8 cellular contexts compared by ENCODE assay signal in genomic region chr4:26141916-26142638, GRCh38.
A peak's percentile ranks its signal among the peaks of the same experiment; 100 is the strongest.
DNase-seq lines count a peak whose midpoint lies in the region; ATAC-seq and TF ChIP-seq lines count a peak whose summit lies in the region.

No MANE protein-coding gene starts in this region.

- H3K9me3 ChIP-seq in Peyer's patch, result no peaks in the 10 kb centered on the region

- ATAC-seq in left cardiac atrium, result peak; percentile 71 to 87
- no peak for ATAC-seq in HG03378 (IDR thresholded peaks at IDR 0.05; ENCODE audit: unreplicated experiment)

- no peak overlapping the region for H3K4me3 ChIP-seq in Peyer's patch

- no peak for TF ChIP-seq CTCF in Peyer's patch (IDR thresholded peaks at IDR 0.05)

- intact Hi-C loops in left cardiac atrium (cut with DNase I), result no loop called here

- TF ChIP-seq POLR2A in Peyer's patch (IDR thresholded peaks at IDR 0.05), result no peak

- peaks cover 0 to 3% (median 0%) of the 10 kb centered on the region in 4 donors for H3K4me1 ChIP-seq in Peyer's patch

- peak; percentile 18 for DNase-seq in stimulated activated CD4-positive, alpha-beta T cell treated with anti-CD3 and anti-CD28 coated beads, Interleukin-1b, Interleukin-23, amount 100 ng/mL, for 48 hours
- no peak for DNase-seq in stimulated activated CD4-positive, alpha-beta T cell treated with anti-CD3 and anti-CD28 coated beads, Interleukin-12 subunit alpha, Interleukin-12 subunit beta, amount 100 ng/mL, for 4 hours
- DNase-seq in Peyer's patch, result peak in 2 of 3 donors; percentile 19 to 73
- no peak for DNase-seq in left cardiac atrium
- no peak for DNase-seq in cerebellum (ENCODE audit: low spot score)
- no peak for DNase-seq in GF-D8 (lab: John Stamatoyannopoulos, UW)

- no peaks in the 10 kb centered on the region for H3K36me3 ChIP-seq in Peyer's patch

- H3K27ac ChIP-seq in Peyer's patch, result peak overlapping the region; percentile 58 to 77 (median 66)
- peak overlapping the region; percentile 34 for H3K27ac ChIP-seq in temporal lobe (ENCODE audit: low read depth, low read length)

- H3K27me3 ChIP-seq in Peyer's patch, result no peaks in the 10 kb centered on the region

Comparison
In these comparisons a context has a peak if more than half of its experiments do, and no peak if none do; other contexts are left out.
1. DNase-seq: peak in stimulated activated CD4-positive, alpha-beta T cell treated with anti-CD3 and anti-CD28 coated beads, Interleukin-1b, Interleukin-23, amount 100 ng/mL, for 48 hours (single experiment) and Peyer's patch (2 of 3); none in stimulated activated CD4-positive, alpha-beta T cell treated with anti-CD3 and anti-CD28 coated beads, Interleukin-12 subunit alpha, Interleukin-12 subunit beta, amount 100 ng/mL, for 4 hours (single experiment), left cardiac atrium (single experiment), cerebellum (single experiment) and GF-D8 (single experiment).